Comparison of ENCODE assay signal across 15 cellular contexts in genomic region chr2:39625927-39626270, GRCh38.
"Had no signal": no experiment of that assay in that cellular context is flagged by ENCODE, and none has a peak within 500 bp of the region (broad histone marks: within the 10 kb centered on the region; RNA-seq: fewer than 3 reads in every experiment).

No MANE protein-coding gene starts in this region.

- ATAC-seq: gastrocnemius medialis; stimulated activated naive B cell treated with anti-CD40 and anti-IgM and Interleukin-4, amounts not matched to agents 10 μg/mL and 1 μg/mL and 100 μg/mL, for 72 hours had no signal

- H3K9me3 Mint-ChIP-seq: activated naive CD4-positive, alpha-beta T cell treated with anti-CD3 and anti-CD28 coated beads, Interleukin-2, amount 10 ng/mL, durations not matched to agents 7 days and 5 days; stimulated activated naive B cell treated with anti-CD40 and anti-IgM and Interleukin-4, amounts not matched to agents 10 μg/mL and 1 μg/mL and 100 μg/mL, for 72 hours had no signal

- H3K36me3 Mint-ChIP-seq: activated naive CD4-positive, alpha-beta T cell treated with anti-CD3 and anti-CD28 coated beads, Interleukin-2, amount 10 ng/mL, durations not matched to agents 7 days and 5 days; naive B cell; stimulated activated naive B cell treated with anti-CD40 and anti-IgM and Interleukin-4, amounts not matched to agents 10 μg/mL and 1 μg/mL and 100 μg/mL, for 72 hours had no signal

- DNase-seq: activated CD4-positive, alpha-beta T cell treated with anti-CD3 and anti-CD28 coated beads for 4 hours; activated CD8-positive, alpha-beta memory T cell treated with anti-CD3 and anti-CD28 coated beads for 24 hours; activated naive CD4-positive, alpha-beta T cell treated with anti-CD3 and anti-CD28 coated beads, Interleukin-2, amount 10 ng/mL, durations not matched to agents 7 days and 5 days; central memory CD4-positive, alpha-beta T cell; effector CD4-positive, alpha-beta T cell; gastrocnemius medialis; midbrain; naive B cell; right cardiac atrium; stimulated activated naive B cell treated with anti-CD40 and anti-IgM and Interleukin-4, amounts not matched to agents 10 μg/mL and 1 μg/mL and 100 μg/mL, for 72 hours; T-helper 1 cell had no signal

- H3K36me3 ChIP-seq: adrenal gland, gastrocnemius medialis had no signal

- H3K4me1 Mint-ChIP-seq: activated naive CD4-positive, alpha-beta T cell treated with anti-CD3 and anti-CD28 coated beads, Interleukin-2, amount 10 ng/mL, durations not matched to agents 7 days and 5 days; naive B cell; stimulated activated naive B cell treated with anti-CD40 and anti-IgM and Interleukin-4, amounts not matched to agents 10 μg/mL and 1 μg/mL and 100 μg/mL, for 72 hours had no signal

- H3K27me3 ChIP-seq: adrenal gland, gastrocnemius medialis had no signal

- H3K4me3 ChIP-seq: adrenal gland, coronary artery, gastrocnemius medialis had no signal

- H3K4me3 Mint-ChIP-seq: activated naive CD4-positive, alpha-beta T cell treated with anti-CD3 and anti-CD28 coated beads, Interleukin-2, amount 10 ng/mL, durations not matched to agents 7 days and 5 days; stimulated activated naive B cell treated with anti-CD40 and anti-IgM and Interleukin-4, amounts not matched to agents 10 μg/mL and 1 μg/mL and 100 μg/mL, for 72 hours had no signal

- H3K27ac Mint-ChIP-seq: activated naive CD4-positive, alpha-beta T cell treated with anti-CD3 and anti-CD28 coated beads, Interleukin-2, amount 10 ng/mL, durations not matched to agents 7 days and 5 days; progenitor cell of endocrine pancreas; stimulated activated naive B cell treated with anti-CD40 and anti-IgM and Interleukin-4, amounts not matched to agents 10 μg/mL and 1 μg/mL and 100 μg/mL, for 72 hours had no signal

- H3K27ac ChIP-seq: adrenal gland, coronary artery, epithelial cell of prostate, gastrocnemius medialis had no signal

- H3K9me3 ChIP-seq: adrenal gland, gastrocnemius medialis had no signal
